ENCODE assay signal across 15 cellular contexts in genomic region chr4:149630079-149630478, GRCh38.
DNase-seq lines count a peak whose midpoint lies in the region; ATAC-seq and TF ChIP-seq lines count a peak whose summit lies in the region.
"Had no signal": no experiment of that assay in that cellular context is flagged by ENCODE, and none has a peak within 500 bp of the region (broad histone marks: within the 10 kb centered on the region; RNA-seq: fewer than 3 reads in every experiment).

No MANE protein-coding gene starts in this region.

- TF ChIP-seq POLR2A in breast epithelium (IDR thresholded peaks at IDR 0.05) (no peak), prostate gland (IDR thresholded peaks at IDR 0.05) (no peak)

- in situ Hi-C loops in HAP-1 (cut with MboI; ENCODE audit: low sequenced_read_pairs), result no loop called here

- POLR2A ChIA-PET in MCF 10A (lab: Yijun Ruan, JAX), result no interaction called here

- intact Hi-C loops in MCF 10A (cut with micrococcal nuclease) (no loop called here), breast epithelium (cut with DNase I; ENCODE audit: low total_unique reads) (no loop called here), prostate gland (cut with DNase I) (no loop called here)

- no peaks in the 10 kb centered on the region for H3K27me3 ChIP-seq in breast epithelium
- H3K27me3 ChIP-seq in HAP-1 (ENCODE audit: low read depth), result no peaks in the 10 kb centered on the region; the same call in 1 of the 2 replicates
- no peaks in the 10 kb centered on the region for H3K27me3 ChIP-seq in prostate gland (replicated peaks; ENCODE audit: insufficient read depth)
- H3K27me3 ChIP-seq: BLaER1 treated with 17β-estradiol and CSF1 and Interleukin-3, amounts not matched to agents 10 nM and 100 nM had no signal

- H3K4me1 ChIP-seq in breast epithelium (no peaks in the 10 kb centered on the region), HAP-1 (no peaks in the 10 kb centered on the region), prostate gland (replicated peaks) (no peaks in the 10 kb centered on the region)
- H3K4me1 ChIP-seq: BLaER1 treated with 17β-estradiol and CSF1 and Interleukin-3, amounts not matched to agents 10 nM and 100 nM had no signal

- no peak overlapping the region for H3K4me3 ChIP-seq in breast epithelium
- H3K4me3 ChIP-seq in epithelial cell of esophagus (ENCODE audit: low read length), result no peak overlapping the region
- H3K4me3 ChIP-seq in HAP-1, result no peak overlapping the region
- H3K4me3 ChIP-seq in prostate gland, result no peak overlapping the region
- H3K4me3 ChIP-seq: BLaER1 treated with 17β-estradiol and CSF1 and Interleukin-3, amounts not matched to agents 10 nM and 100 nM; GM12878 had no signal

- H3K36me3 ChIP-seq in breast epithelium, result no peaks in the 10 kb centered on the region
- no peaks in the 10 kb centered on the region for H3K36me3 ChIP-seq in HAP-1 (replicated peaks)
- H3K36me3 ChIP-seq in prostate gland, result no peaks in the 10 kb centered on the region
- H3K36me3 ChIP-seq: BLaER1 treated with 17β-estradiol and CSF1 and Interleukin-3, amounts not matched to agents 10 nM and 100 nM had no signal

- 64% methylated on average over 4 of the region's 4 CpGs for WGBS in prostate gland

- H3K9me3 ChIP-seq in breast epithelium, result peaks cover 0 to 7% of the 10 kb centered on the region in 2 donors
- no peaks in the 10 kb centered on the region for H3K9me3 ChIP-seq in HAP-1
- no peaks in the 10 kb centered on the region for H3K9me3 ChIP-seq in prostate gland
- H3K9me3 ChIP-seq: BLaER1 treated with 17β-estradiol and CSF1 and Interleukin-3, amounts not matched to agents 10 nM and 100 nM had no signal

- H3K9me3 Mint-ChIP-seq in MCF 10A (ENCODE audit: unreplicated experiment), result peaks cover 8% of the 10 kb centered on the region

- H3K27ac ChIP-seq in breast epithelium (no peak overlapping the region), prostate gland (no peak overlapping the region)
- H3K27ac ChIP-seq: 22Rv1; BLaER1 treated with 17β-estradiol and CSF1 and Interleukin-3, amounts not matched to agents 10 nM and 100 nM had no signal

- DNase-seq in MCF 10A (ENCODE audit: unreplicated experiment), result peak; percentile 34
- DNase-seq in breast epithelium (ENCODE audit: low spot score in 2 of 2), result no peak
- peak; percentile 20 for DNase-seq in epithelial cell of esophagus (ENCODE audit: low read depth)
- DNase-seq in kidney tubule cell (ENCODE audit: low spot score), result peak; percentile 4
- no peak for DNase-seq in OCI-M2 (lab: John Stamatoyannopoulos, UW; ENCODE audit: unreplicated experiment)
- no peak for DNase-seq in HAP-1 (ENCODE audit: low spot score in 2 of 2)
- no peak for DNase-seq in prostate gland (ENCODE audit: low spot score)
- DNase-seq: CD4-positive, CD25-positive, alpha-beta regulatory T cell; DMS53; GF-D8 had no signal

- no peak overlapping the region for H3K27ac Mint-ChIP-seq in MCF 10A (ENCODE audit: low read depth, unreplicated experiment)
- H3K27ac Mint-ChIP-seq: CD4-positive, CD25-positive, alpha-beta regulatory T cell; IgD-negative memory B cell had no signal

- no peaks in the 10 kb centered on the region for H3K4me1 Mint-ChIP-seq in MCF 10A (ENCODE audit: insufficient read depth, unreplicated experiment)
- H3K4me1 Mint-ChIP-seq: CD4-positive, CD25-positive, alpha-beta regulatory T cell had no signal

- H3K27me3 Mint-ChIP-seq in MCF 10A (ENCODE audit: insufficient read depth, unreplicated experiment), result no peaks in the 10 kb centered on the region
- H3K27me3 Mint-ChIP-seq: CD4-positive, CD25-positive, alpha-beta regulatory T cell; IgD-negative memory B cell had no signal

- BruUV-seq in MCF 10A (replicated peaks; lab: Mats Ljungman, UMichigan), result no TSS peak

- H3K4me3 Mint-ChIP-seq in MCF 10A (ENCODE audit: unreplicated experiment), result no peak overlapping the region
- H3K4me3 Mint-ChIP-seq: CD4-positive, CD25-positive, alpha-beta regulatory T cell; IgD-negative memory B cell had no signal

- TF ChIP-seq CTCF in MCF 10A (IDR thresholded peaks at IDR 0.05; ENCODE audit: unreplicated experiment) (no peak), breast epithelium (IDR thresholded peaks at IDR 0.05) (no peak), epithelial cell of esophagus (IDR thresholded peaks at IDR 0.05; ENCODE audit: insufficient read depth, low read depth, low read length, missing control alignments) (no peak), prostate gland (IDR thresholded peaks at IDR 0.05) (no peak)

- ATAC-seq in HG02678 (IDR thresholded peaks at IDR 0.05; ENCODE audit: unreplicated experiment), result no peak
- ATAC-seq: GM12878 had no signal

- H3K36me3 Mint-ChIP-seq in MCF 10A (ENCODE audit: insufficient read depth, unreplicated experiment), result no peaks in the 10 kb centered on the region
- H3K36me3 Mint-ChIP-seq: CD4-positive, CD25-positive, alpha-beta regulatory T cell; IgD-negative memory B cell had no signal

- CTCF ChIA-PET in MCF 10A (lab: Yijun Ruan, JAX), result no interaction called here

Comparison
In these comparisons a context has a peak if more than half of its experiments do, and no peak if none do; other contexts are left out.
1. DNase-seq: peak in MCF 10A (single experiment), epithelial cell of esophagus (single experiment) and kidney tubule cell (single experiment); none in breast epithelium (0 of 2), OCI-M2 (single experiment), HAP-1 (0 of 2) and prostate gland (single experiment).